In the genomic region with DNA sequence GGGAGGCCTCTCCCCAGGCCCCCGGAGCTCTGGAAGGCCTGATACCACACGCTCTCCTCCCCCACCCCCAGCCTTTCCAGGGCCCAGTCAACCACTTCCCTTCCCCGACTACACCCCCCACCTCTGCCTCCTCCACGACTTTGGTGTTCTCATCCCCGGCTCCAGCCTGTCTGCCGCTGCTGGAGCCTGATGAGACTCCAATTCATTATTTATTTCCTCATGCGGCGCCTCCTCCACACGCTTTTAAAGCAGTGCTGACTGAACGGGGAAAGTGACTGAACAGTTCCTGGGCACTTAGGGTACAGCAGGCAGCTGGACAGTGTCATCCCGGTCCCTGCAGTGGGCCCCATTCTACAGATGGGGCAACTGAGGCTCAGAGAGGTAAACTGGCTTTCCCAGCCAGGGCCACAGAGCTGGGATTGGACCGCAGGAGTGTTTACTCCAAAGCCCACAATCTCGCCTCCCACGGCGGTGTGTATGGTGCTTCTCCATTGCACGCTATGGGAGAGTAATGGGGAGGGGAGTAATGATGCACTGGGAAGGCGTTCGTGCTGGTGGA, we compare ENCODE assay signal across 1 cellular context.
TF ChIP-seq lines count a peak whose summit lies in the region.

No MANE protein-coding gene starts in this region.

TF ChIP-seq in HepG2, 621 proteins besides CTCF, POLR2A, EP300 and RAD21:
- TF ChIP-seq, protein P1, sequence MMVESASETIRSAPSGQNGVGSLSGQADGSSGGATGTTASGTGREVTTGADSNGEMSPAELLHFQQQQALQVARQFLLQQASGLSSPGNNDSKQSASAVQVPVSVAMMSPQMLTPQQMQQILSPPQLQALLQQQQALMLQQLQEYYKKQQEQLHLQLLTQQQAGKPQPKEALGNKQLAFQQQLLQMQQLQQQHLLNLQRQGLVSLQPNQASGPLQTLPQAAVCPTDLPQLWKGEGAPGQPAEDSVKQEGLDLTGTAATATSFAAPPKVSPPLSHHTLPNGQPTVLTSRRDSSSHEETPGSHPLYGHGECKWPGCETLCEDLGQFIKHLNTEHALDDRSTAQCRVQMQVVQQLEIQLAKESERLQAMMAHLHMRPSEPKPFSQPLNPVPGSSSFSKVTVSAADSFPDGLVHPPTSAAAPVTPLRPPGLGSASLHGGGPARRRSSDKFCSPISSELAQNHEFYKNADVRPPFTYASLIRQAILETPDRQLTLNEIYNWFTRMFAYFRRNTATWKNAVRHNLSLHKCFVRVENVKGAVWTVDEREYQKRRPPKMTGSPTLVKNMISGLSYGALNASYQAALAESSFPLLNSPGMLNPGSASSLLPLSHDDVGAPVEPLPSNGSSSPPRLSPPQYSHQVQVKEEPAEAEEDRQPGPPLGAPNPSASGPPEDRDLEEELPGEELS (CRISPR knock-in tag; IDR thresholded peaks at IDR 0.05) = no peak
- TF ChIP-seq ZNF670 (CRISPR knock-in tag; IDR thresholded peaks at IDR 0.05; ENCODE audit: borderline replicate concordance) = no peak
- TF ChIP-seq RBM22 (optimal IDR thresholded peaks at IDR 0.05; ENCODE audit: low read length) = peak; percentile 46
- peak; percentile 69 for TF ChIP-seq ZNF629 (CRISPR knock-in tag; conservative IDR thresholded peaks at IDR 0.05)
- no peak for TF ChIP-seq DMAP1 (CRISPR knock-in tag; IDR thresholded peaks at IDR 0.05)
